2 cellular contexts compared by ENCODE assay signal in genomic region chr14:104639481-104639880, GRCh38.
TF ChIP-seq lines count a peak whose summit lies in the region.

No MANE protein-coding gene starts in this region.

TF ChIP-seq in IMR-90, 13 proteins besides CTCF, POLR2A, EP300 and RAD21:
- TF ChIP-seq NFE2L2 (IDR thresholded peaks at IDR 0.05; ENCODE audit: low read depth, low read length), result no peak
- TF ChIP-seq FOS (IDR thresholded peaks at IDR 0.05; ENCODE audit: low read depth, low read length), result no peak
- no peak for TF ChIP-seq USF2 (IDR thresholded peaks at IDR 0.05; ENCODE audit: low read depth, low read length)
- TF ChIP-seq CHD1 (IDR thresholded peaks at IDR 0.05; ENCODE audit: low read depth, low read length), result no peak
- TF ChIP-seq SMC3 (IDR thresholded peaks at IDR 0.05; ENCODE audit: low read depth, low read length), result no peak
- TF ChIP-seq ELK1 (IDR thresholded peaks at IDR 0.05; ENCODE audit: borderline replicate concordance, low read depth, low read length), result no peak
- no peak for TF ChIP-seq RCOR1 (IDR thresholded peaks at IDR 0.05; ENCODE audit: insufficient replicate concordance, low read length)
- TF ChIP-seq BHLHE40 (IDR thresholded peaks at IDR 0.05; ENCODE audit: low read depth, low read length), result no peak
- no peak for TF ChIP-seq MAFK (IDR thresholded peaks at IDR 0.05; ENCODE audit: low read depth, low read length)
- no peak for TF ChIP-seq MAZ (IDR thresholded peaks at IDR 0.05; ENCODE audit: borderline replicate concordance, low read depth, low read length)
- no peak for TF ChIP-seq MXI1 (IDR thresholded peaks at IDR 0.05; ENCODE audit: borderline replicate concordance, low read depth, low read length)
- no peak for TF ChIP-seq CEBPB (IDR thresholded peaks at IDR 0.05; ENCODE audit: low read depth, low read length)

TF ChIP-seq in H1, 55 proteins besides CTCF, POLR2A, EP300 and RAD21:
- TF ChIP-seq SP1 (IDR thresholded peaks at IDR 0.05; ENCODE audit: low read depth, low read length), result no peak
- TF ChIP-seq BRCA1 (IDR thresholded peaks at IDR 0.05; ENCODE audit: low read depth, low read length), result no peak
- no peak for TF ChIP-seq NANOG (IDR thresholded peaks at IDR 0.05; ENCODE audit: insufficient read depth, low read depth, low read length, poor library complexity, severe bottlenecking)
- no peak for TF ChIP-seq PHF8 (conservative IDR thresholded peaks at IDR 0.05; ENCODE audit: low read depth, low read length)
- TF ChIP-seq E2F6 (IDR thresholded peaks at IDR 0.05), result no peak
- no peak for TF ChIP-seq CHD2 (IDR thresholded peaks at IDR 0.05; ENCODE audit: low read length)
- no peak for TF ChIP-seq NRF1 (IDR thresholded peaks at IDR 0.05; ENCODE audit: low read depth, low read length)
- no peak for TF ChIP-seq POLR2AphosphoS5 (IDR thresholded peaks at IDR 0.05; ENCODE audit: low read depth, low read length)
- no peak for TF ChIP-seq BCL11A (IDR thresholded peaks at IDR 0.05; ENCODE audit: low read depth in 2 of 2, low read length in 2 of 2)
- no peak for TF ChIP-seq SIRT6 (IDR thresholded peaks at IDR 0.05; ENCODE audit: low read length)
- TF ChIP-seq KDM5A (IDR thresholded peaks at IDR 0.05; ENCODE audit: low read length), result no peak
- no peak for TF ChIP-seq USF2 (IDR thresholded peaks at IDR 0.05; ENCODE audit: low read length)
- TF ChIP-seq EZH2 (IDR thresholded peaks at IDR 0.05; ENCODE audit: low read depth, low read length, severe bottlenecking), result no peak
- no peak for TF ChIP-seq HDAC6 (IDR thresholded peaks at IDR 0.05; ENCODE audit: low read depth, low read length)
